In genomic region chr17:79777844-79778503, GRCh38 we compare ENCODE assay signal across 8 cellular contexts. TPM values are rescaled to one million over a fixed set of nuclear protein-coding genes. Genes with fewer than 3 reads are reported as not detected.
DNase-seq lines count a peak whose midpoint lies in the region; ATAC-seq and TF ChIP-seq lines count a peak whose summit lies in the region.

CBX2 (plus strand) TSS chr17:79778148; CDS start chr17:79778236, 88 bp downstream.

- H3K9me3 ChIP-seq in BE2C (no peaks in the 10 kb centered on the region), suprapubic skin (no peaks in the 10 kb centered on the region)

- peak; percentile 90 for DNase-seq in BE2C
- peak; percentile 94 for DNase-seq in HuH-7 (ENCODE audit: low spot score)
- peak; percentile 24 for DNase-seq in SHP77 treated with DMSO at 0.1 percent for 48 hours (lab: John Stamatoyannopoulos, UW)
- peak; percentile 73 for DNase-seq in activated gamma-delta T cell treated with anti-CD3 and anti-CD28 coated beads, Interleukin-2, amount 50 U/mL, for 16 hours (ENCODE audit: low read depth)
- no peak for DNase-seq in glomerular endothelial cell (ENCODE audit: extremely low read depth, low read depth, low spot score)
- peak; percentile 58 for DNase-seq in occipital lobe (lab: John Stamatoyannopoulos, UW)
- DNase-seq in suprapubic skin (ENCODE audit: low spot score in 2 of 2): peak in 1 of 2 donors; percentile 76

- TF ChIP-seq EP300 in suprapubic skin (IDR thresholded peaks at IDR 0.05): no peak

- H3K36me3 ChIP-seq in BE2C (peaks cover 32% of the 10 kb centered on the region), suprapubic skin (no peaks in the 10 kb centered on the region)

- WGBS in suprapubic skin: 0% methylated on average over 2 of the region's 101 CpGs

- TF ChIP-seq CTCF in BE2C (IDR thresholded peaks at IDR 0.05; ENCODE audit: low read depth, low read length) (no peak), suprapubic skin (IDR thresholded peaks at IDR 0.05) (no peak)

- H3K27me3 ChIP-seq in BE2C (no peaks in the 10 kb centered on the region), suprapubic skin (peaks cover 53% of the 10 kb centered on the region)

- H3K27ac ChIP-seq in suprapubic skin: no peak within 1 kb of the TSS

- ATAC-seq in GM19328 (IDR thresholded peaks at IDR 0.05; ENCODE audit: unreplicated experiment): peak; percentile 58

- H3K4me1 ChIP-seq in BE2C (peaks cover 7% of the 10 kb centered on the region), suprapubic skin (peaks cover 25% of the 10 kb centered on the region)

- peak within 1 kb of the TSS; percentile 76 for H3K4me3 ChIP-seq in BE2C (ENCODE audit: low read depth, low read length)
- H3K4me3 ChIP-seq in suprapubic skin: peak within 1 kb of the TSS; percentile 69

- no peak for TF ChIP-seq POLR2A in suprapubic skin (IDR thresholded peaks at IDR 0.05)

RNA-seq across cellular contexts. Expression of gene CBX2, which starts in this region (rescaled TPM):
- 46.9 TPM for polyA plus RNA-seq in BE2C (2012; ENCODE audit: insufficient read depth, insufficient read length, low read depth)
- 15.8 and 19.9 TPM in 2 replicates for total RNA-seq in glomerular endothelial cell
- total RNA-seq in occipital lobe: 5.6 TPM
- 1 to 10 TPM; 2.2 to 7.0 (median 5.2) TPM for total RNA-seq in suprapubic skin
